ENCODE assay signal across 20 cellular contexts in genomic region chr11:6538456-6538855, GRCh38.
"Had no signal": no experiment of that assay in that cellular context is flagged by ENCODE, and none has a peak within 500 bp of the region (broad histone marks: within the 10 kb centered on the region; RNA-seq: fewer than 3 reads in every experiment).

No MANE protein-coding gene starts in this region.

- ATAC-seq: activated CD4-positive, CD25-positive, alpha-beta regulatory T cell treated with anti-CD3 and anti-CD28 coated beads, Interleukin-2, amount 50 U/mL, for 24 hours; effector memory CD8-positive, alpha-beta T cell; gastrocnemius medialis; left ventricle myocardium superior; natural killer cell had no signal

- H3K27ac ChIP-seq: ascending aorta, gastrocnemius medialis, heart right ventricle, skin epidermis, transverse colon had no signal

- H3K27me3 Mint-ChIP-seq: effector memory CD8-positive, alpha-beta T cell; memory B cell had no signal

- H3K4me3 Mint-ChIP-seq: effector memory CD8-positive, alpha-beta T cell; memory B cell; natural killer cell; T-helper 2 cell treated with Interferon-gamma antibody and Interleukin-4, amounts not matched to agents 5 μg/mL and 100 μg/mL, for 36 hours had no signal

- H3K9me3 Mint-ChIP-seq: effector memory CD8-positive, alpha-beta T cell; memory B cell; natural killer cell; T-helper 2 cell treated with Interferon-gamma antibody and Interleukin-4, amounts not matched to agents 5 μg/mL and 100 μg/mL, for 36 hours had no signal

- H3K4me1 Mint-ChIP-seq: memory B cell had no signal

- H3K27ac Mint-ChIP-seq: memory B cell; natural killer cell; T-helper 2 cell treated with Interferon-gamma antibody and Interleukin-4, amounts not matched to agents 5 μg/mL and 100 μg/mL, for 36 hours had no signal

- DNase-seq: activated naive CD4-positive, alpha-beta T cell; activated T-cell treated with anti-CD3 and anti-CD28 coated beads for 4 hours; dermis blood vessel endothelial cell; effector memory CD8-positive, alpha-beta T cell; gastrocnemius medialis; heart right ventricle; kidney; left ventricle myocardium superior; natural killer cell; nucleus accumbens; stimulated activated CD4-positive, alpha-beta T cell treated with anti-CD3 and anti-CD28 coated beads, Interleukin-4, amount 100 ng/mL, for 24 hours; stimulated activated CD8-positive, alpha-beta memory T cell treated with anti-CD3 and anti-CD28 coated beads, Interleukin-4, amount 100 ng/mL, for 48 hours; stimulated activated naive CD4-positive, alpha-beta T cell treated with Interleukin-2 at 50 U/mL for 16 hours; transverse colon had no signal

- H3K4me3 ChIP-seq: ascending aorta, gastrocnemius medialis, heart right ventricle, skin epidermis, transverse colon had no signal

- H3K27me3 ChIP-seq: ascending aorta, gastrocnemius medialis, heart right ventricle, transverse colon had no signal

- H3K36me3 Mint-ChIP-seq: natural killer cell had no signal

- H3K4me1 ChIP-seq: ascending aorta, gastrocnemius medialis, heart right ventricle, transverse colon had no signal

- FAIRE-seq: bronchial epithelial cell, kidney had no signal

- H3K9me3 ChIP-seq: ascending aorta, gastrocnemius medialis, heart right ventricle, transverse colon had no signal

- H3K36me3 ChIP-seq: transverse colon had no signal
